38 cellular contexts compared by ENCODE assay signal in genomic region chr1:108109295-108109973, GRCh38.
"Had no signal": no experiment of that assay in that cellular context is flagged by ENCODE, and none has a peak within 500 bp of the region (broad histone marks: within the 10 kb centered on the region; RNA-seq: fewer than 3 reads in every experiment).

No MANE protein-coding gene starts in this region.

- DNase-seq: activated CD4-positive, alpha-beta memory T cell treated with anti-CD3 and anti-CD28 coated beads, Interleukin-2, amount 10 ng/mL, durations not matched to agents 7 days and 5 days; activated CD4-positive, alpha-beta T cell treated with anti-CD3 and anti-CD28 coated beads for 1 hour; activated CD4-positive, alpha-beta T cell treated with anti-CD3 and anti-CD28 coated beads for 36 hours; activated CD4-positive, alpha-beta T cell treated with anti-CD3 and anti-CD28 coated beads for 48 hours; activated CD4-positive, alpha-beta T cell treated with anti-CD3 and anti-CD28 coated beads, Interleukin-2, amount 10 ng/mL, durations not matched to agents 7 days and 5 days; activated CD4-positive, alpha-beta T cell treated with anti-CD3 and anti-CD28 coated beads, Interleukin-2, amount 50 U/mL, for 48 hours; activated CD4-positive, CD25-positive, alpha-beta regulatory T cell; activated CD8-positive, alpha-beta memory T cell treated with anti-CD3 and anti-CD28 coated beads for 24 hours; activated CD8-positive, alpha-beta memory T cell treated with anti-CD3 and anti-CD28 coated beads, Interleukin-2, amount 10 ng/mL, durations not matched to agents 7 days and 5 days; activated CD8-positive, alpha-beta memory T cell treated with anti-CD3 and anti-CD28 coated beads, Interleukin-2, amount 50 U/mL, for 48 hours; activated CD8-positive, alpha-beta T cell treated with anti-CD3 and anti-CD28 coated beads, Interleukin-2, amount 10 ng/mL, durations not matched to agents 7 days and 5 days; activated effector memory CD4-positive, alpha-beta T cell treated with Interleukin-2 at 50 U/mL for 16 hours; activated gamma-delta T cell; activated naive CD4-positive, alpha-beta T cell treated with anti-CD3 and anti-CD28 coated beads, Interleukin-2, amount 10 ng/mL, durations not matched to agents 7 days and 5 days; activated naive CD4-positive, alpha-beta T cell treated with Interleukin-2 at 50 U/mL for 16 hours; activated naive CD8-positive, alpha-beta T cell treated with anti-CD3 and anti-CD28 coated beads, Interleukin-2, amount 10 ng/mL, durations not matched to agents 7 days and 5 days; activated naive CD8-positive, alpha-beta T cell treated with anti-CD3 and anti-CD28 coated beads, Interleukin-2, amount 50 U/mL, for 24 hours; activated T-cell treated with anti-CD3 and anti-CD28 coated beads, Interleukin-2, amount 50 U/mL, for 24 hours; activated T-cell treated with anti-CD3 and anti-CD28 coated beads, Interleukin-2, amount 50 U/mL, for 48 hours; amygdala; anterior cingulate cortex; caudate nucleus; cerebellar nuclear complex; T-helper 1 cell; T-helper 2 cell; T-helper 9 cell; WERI-Rb-1 had no signal

- ATAC-seq: activated CD4-positive, alpha-beta T cell treated with anti-CD3 and anti-CD28 coated beads for 36 hours; activated CD4-positive, CD25-positive, alpha-beta regulatory T cell treated with anti-CD3 and anti-CD28 coated beads, Interleukin-2, amount 50 U/mL, for 24 hours; activated CD8-positive, alpha-beta memory T cell treated with anti-CD3 and anti-CD28 coated beads, Interleukin-2, amount 10 ng/mL, durations not matched to agents 7 days and 5 days; activated CD8-positive, alpha-beta T cell treated with anti-CD3 and anti-CD28 coated beads, Interleukin-2, amount 10 ng/mL, durations not matched to agents 7 days and 5 days; activated naive CD8-positive, alpha-beta T cell treated with anti-CD3 and anti-CD28 coated beads, Interleukin-2, amount 50 U/mL, for 24 hours; WTC11 had no signal

- H3K9me3 Mint-ChIP-seq: activated CD4-positive, alpha-beta memory T cell treated with anti-CD3 and anti-CD28 coated beads, Interleukin-2, amount 10 ng/mL, durations not matched to agents 7 days and 5 days; activated CD4-positive, alpha-beta T cell treated with anti-CD3 and anti-CD28 coated beads, Interleukin-2, amount 10 ng/mL, durations not matched to agents 7 days and 5 days; activated naive CD4-positive, alpha-beta T cell treated with anti-CD3 and anti-CD28 coated beads, Interleukin-2, amount 10 ng/mL, durations not matched to agents 7 days and 5 days; activated naive CD4-positive, alpha-beta T cell treated with anti-CD3 and anti-CD28 coated beads, Interleukin-2, amount 50 U/mL, for 24 hours; activated naive CD8-positive, alpha-beta T cell treated with anti-CD3 and anti-CD28 coated beads, Interleukin-2, amount 10 ng/mL, durations not matched to agents 7 days and 5 days; activated T-cell treated with anti-CD3 and anti-CD28 coated beads, Interleukin-2, amount 50 U/mL, for 24 hours; central memory CD8-positive, alpha-beta T cell; T-helper 1 cell treated with Interleukin-12 subunit alpha and Interleukin-12 subunit beta and Interleukin-4 antibody, amounts not matched to agents 30 μg/mL and 1 μg/mL, for 36 hours had no signal

- H3K27ac ChIP-seq: ascending aorta, cardiac muscle cell, WERI-Rb-1 had no signal

- H3K36me3 ChIP-seq: ascending aorta, cardiac muscle cell, WERI-Rb-1 had no signal

- H3K4me1 ChIP-seq: ascending aorta had no signal

- H3K27me3 Mint-ChIP-seq: activated CD4-positive, alpha-beta memory T cell treated with anti-CD3 and anti-CD28 coated beads, Interleukin-2, amount 10 ng/mL, durations not matched to agents 7 days and 5 days; activated CD4-positive, alpha-beta T cell treated with anti-CD3 and anti-CD28 coated beads for 36 hours; activated CD4-positive, alpha-beta T cell treated with anti-CD3 and anti-CD28 coated beads, Interleukin-2, amount 10 ng/mL, durations not matched to agents 7 days and 5 days; activated CD8-positive, alpha-beta memory T cell treated with anti-CD3 and anti-CD28 coated beads, Interleukin-2, amount 10 ng/mL, durations not matched to agents 7 days and 5 days; activated naive CD4-positive, alpha-beta T cell treated with anti-CD3 and anti-CD28 coated beads, Interleukin-2, amount 10 ng/mL, durations not matched to agents 7 days and 5 days; activated naive CD4-positive, alpha-beta T cell treated with anti-CD3 and anti-CD28 coated beads, Interleukin-2, amount 50 U/mL, for 24 hours; activated naive CD8-positive, alpha-beta T cell; activated naive CD8-positive, alpha-beta T cell treated with anti-CD3 and anti-CD28 coated beads, Interleukin-2, amount 10 ng/mL, durations not matched to agents 7 days and 5 days; activated naive CD8-positive, alpha-beta T cell treated with anti-CD3 and anti-CD28 coated beads, Interleukin-2, amount 50 U/mL, for 24 hours; activated T-cell treated with anti-CD3 and anti-CD28 coated beads, Interleukin-2, amount 50 U/mL, for 24 hours; brain; central memory CD8-positive, alpha-beta T cell had no signal

- H3K27ac Mint-ChIP-seq: activated CD4-positive, alpha-beta memory T cell treated with anti-CD3 and anti-CD28 coated beads, Interleukin-2, amount 10 ng/mL, durations not matched to agents 7 days and 5 days; activated CD4-positive, alpha-beta T cell treated with anti-CD3 and anti-CD28 coated beads for 36 hours; activated CD4-positive, alpha-beta T cell treated with anti-CD3 and anti-CD28 coated beads, Interleukin-2, amount 10 ng/mL, durations not matched to agents 7 days and 5 days; activated CD8-positive, alpha-beta memory T cell treated with anti-CD3 and anti-CD28 coated beads, Interleukin-2, amount 10 ng/mL, durations not matched to agents 7 days and 5 days; activated CD8-positive, alpha-beta T cell treated with anti-CD3 and anti-CD28 coated beads, Interleukin-2, amount 10 ng/mL, durations not matched to agents 7 days and 5 days; activated naive CD4-positive, alpha-beta T cell treated with anti-CD3 and anti-CD28 coated beads, Interleukin-2, amount 10 ng/mL, durations not matched to agents 7 days and 5 days; activated naive CD4-positive, alpha-beta T cell treated with anti-CD3 and anti-CD28 coated beads, Interleukin-2, amount 50 U/mL, for 24 hours; activated naive CD8-positive, alpha-beta T cell; activated naive CD8-positive, alpha-beta T cell treated with anti-CD3 and anti-CD28 coated beads, Interleukin-2, amount 10 ng/mL, durations not matched to agents 7 days and 5 days; activated naive CD8-positive, alpha-beta T cell treated with anti-CD3 and anti-CD28 coated beads, Interleukin-2, amount 50 U/mL, for 24 hours; activated T-cell treated with anti-CD3 and anti-CD28 coated beads, Interleukin-2, amount 50 U/mL, for 24 hours; activated T-helper 2 cell treated with anti-CD3 and anti-CD28 coated beads, Interferon-gamma antibody, Interleukin-2, Interleukin-4, amounts not matched to agents 10 μg/mL and 5 μg/mL and 100 μg/mL, durations not matched to agents 14 hours and 24 hours and 36 hours; brain; T-helper 1 cell treated with Interleukin-12 subunit alpha and Interleukin-12 subunit beta and Interleukin-4 antibody, amounts not matched to agents 30 μg/mL and 1 μg/mL, for 36 hours; T-helper 2 cell treated with Interferon-gamma antibody and Interleukin-4, amounts not matched to agents 5 μg/mL and 100 μg/mL, for 36 hours; WTC11 had no signal

- H3K4me3 ChIP-seq: ascending aorta, cardiac muscle cell had no signal

- H3K4me1 Mint-ChIP-seq: brain; central memory CD8-positive, alpha-beta T cell; WTC11 had no signal

- H3K4me3 Mint-ChIP-seq: activated CD4-positive, alpha-beta memory T cell treated with anti-CD3 and anti-CD28 coated beads, Interleukin-2, amount 10 ng/mL, durations not matched to agents 7 days and 5 days; activated CD4-positive, alpha-beta T cell treated with anti-CD3 and anti-CD28 coated beads for 36 hours; activated CD4-positive, alpha-beta T cell treated with anti-CD3 and anti-CD28 coated beads, Interleukin-2, amount 10 ng/mL, durations not matched to agents 7 days and 5 days; activated CD8-positive, alpha-beta memory T cell treated with anti-CD3 and anti-CD28 coated beads, Interleukin-2, amount 10 ng/mL, durations not matched to agents 7 days and 5 days; activated CD8-positive, alpha-beta T cell treated with anti-CD3 and anti-CD28 coated beads, Interleukin-2, amount 10 ng/mL, durations not matched to agents 7 days and 5 days; activated naive CD4-positive, alpha-beta T cell treated with anti-CD3 and anti-CD28 coated beads, Interleukin-2, amount 10 ng/mL, durations not matched to agents 7 days and 5 days; activated naive CD4-positive, alpha-beta T cell treated with anti-CD3 and anti-CD28 coated beads, Interleukin-2, amount 50 U/mL, for 24 hours; activated naive CD8-positive, alpha-beta T cell; activated naive CD8-positive, alpha-beta T cell treated with anti-CD3 and anti-CD28 coated beads, Interleukin-2, amount 10 ng/mL, durations not matched to agents 7 days and 5 days; activated naive CD8-positive, alpha-beta T cell treated with anti-CD3 and anti-CD28 coated beads, Interleukin-2, amount 50 U/mL, for 24 hours; activated T-cell treated with anti-CD3 and anti-CD28 coated beads, Interleukin-2, amount 50 U/mL, for 24 hours; brain; central memory CD8-positive, alpha-beta T cell; T-helper 1 cell treated with Interleukin-12 subunit alpha and Interleukin-12 subunit beta and Interleukin-4 antibody, amounts not matched to agents 30 μg/mL and 1 μg/mL, for 36 hours; T-helper 2 cell treated with Interferon-gamma antibody and Interleukin-4, amounts not matched to agents 5 μg/mL and 100 μg/mL, for 36 hours; WTC11 had no signal

- H3K36me3 Mint-ChIP-seq: activated CD8-positive, alpha-beta memory T cell treated with anti-CD3 and anti-CD28 coated beads, Interleukin-2, amount 10 ng/mL, durations not matched to agents 7 days and 5 days; activated naive CD4-positive, alpha-beta T cell treated with anti-CD3 and anti-CD28 coated beads, Interleukin-2, amount 10 ng/mL, durations not matched to agents 7 days and 5 days; activated naive CD4-positive, alpha-beta T cell treated with anti-CD3 and anti-CD28 coated beads, Interleukin-2, amount 50 U/mL, for 24 hours; activated naive CD8-positive, alpha-beta T cell; activated naive CD8-positive, alpha-beta T cell treated with anti-CD3 and anti-CD28 coated beads, Interleukin-2, amount 10 ng/mL, durations not matched to agents 7 days and 5 days; brain; WTC11 had no signal
